16 cellular contexts compared by ENCODE assay signal in genomic region chrX:152988536-152989291, GRCh38. TPM values are rescaled to one million over a fixed set of nuclear protein-coding genes. Genes with fewer than 3 reads are reported as not detected.
DNase-seq lines count a peak whose midpoint lies in the region; ATAC-seq lines count a peak whose summit lies in the region.
"Had no signal": no experiment of that assay in that cellular context is flagged by ENCODE, and none has a peak within 500 bp of the region (broad histone marks: within the 10 kb centered on the region; RNA-seq: fewer than 3 reads in every experiment).

No MANE protein-coding gene starts in this region.

- H3K4me3 Mint-ChIP-seq in activated naive CD4-positive, alpha-beta T cell treated with anti-CD3 and anti-CD28 coated beads, Interleukin-2, amount 10 ng/mL, durations not matched to agents 7 days and 5 days, result peak overlapping the region; percentile 70
- no peak overlapping the region for H3K4me3 Mint-ChIP-seq in activated CD8-positive, alpha-beta T cell treated with anti-CD3 and anti-CD28 coated beads, Interleukin-2, amount 10 ng/mL, durations not matched to agents 7 days and 5 days
- H3K4me3 Mint-ChIP-seq in activated T-helper 2 cell treated with anti-CD3 and anti-CD28 coated beads, Interferon-gamma antibody, Interleukin-2, Interleukin-4, amounts not matched to agents 10 μg/mL and 5 μg/mL and 100 μg/mL, durations not matched to agents 14 hours and 24 hours and 36 hours (ENCODE audit: low read depth), result no peak overlapping the region
- H3K4me3 Mint-ChIP-seq: activated naive CD8-positive, alpha-beta T cell treated with anti-CD3 and anti-CD28 coated beads, Interleukin-2, amount 10 ng/mL, durations not matched to agents 7 days and 5 days had no signal

- H3K27me3 Mint-ChIP-seq in activated naive CD4-positive, alpha-beta T cell treated with anti-CD3 and anti-CD28 coated beads, Interleukin-2, amount 10 ng/mL, durations not matched to agents 7 days and 5 days, result no peaks in the 10 kb centered on the region
- no peaks in the 10 kb centered on the region for H3K27me3 Mint-ChIP-seq in activated CD8-positive, alpha-beta T cell treated with anti-CD3 and anti-CD28 coated beads, Interleukin-2, amount 10 ng/mL, durations not matched to agents 7 days and 5 days (ENCODE audit: low read depth)
- H3K27me3 Mint-ChIP-seq in activated T-helper 2 cell treated with anti-CD3 and anti-CD28 coated beads, Interferon-gamma antibody, Interleukin-2, Interleukin-4, amounts not matched to agents 10 μg/mL and 5 μg/mL and 100 μg/mL, durations not matched to agents 14 hours and 24 hours and 36 hours (ENCODE audit: low read depth), result no peaks in the 10 kb centered on the region
- H3K27me3 Mint-ChIP-seq: activated naive CD8-positive, alpha-beta T cell treated with anti-CD3 and anti-CD28 coated beads, Interleukin-2, amount 10 ng/mL, durations not matched to agents 7 days and 5 days had no signal

- H3K36me3 Mint-ChIP-seq in activated naive CD4-positive, alpha-beta T cell treated with anti-CD3 and anti-CD28 coated beads, Interleukin-2, amount 10 ng/mL, durations not matched to agents 7 days and 5 days, result no peaks in the 10 kb centered on the region
- H3K36me3 Mint-ChIP-seq in activated CD8-positive, alpha-beta T cell treated with anti-CD3 and anti-CD28 coated beads, Interleukin-2, amount 10 ng/mL, durations not matched to agents 7 days and 5 days (ENCODE audit: low read depth), result no peaks in the 10 kb centered on the region
- no peaks in the 10 kb centered on the region for H3K36me3 Mint-ChIP-seq in activated T-helper 2 cell treated with anti-CD3 and anti-CD28 coated beads, Interferon-gamma antibody, Interleukin-2, Interleukin-4, amounts not matched to agents 10 μg/mL and 5 μg/mL and 100 μg/mL, durations not matched to agents 14 hours and 24 hours and 36 hours (ENCODE audit: low read depth)
- H3K36me3 Mint-ChIP-seq: activated naive CD8-positive, alpha-beta T cell treated with anti-CD3 and anti-CD28 coated beads, Interleukin-2, amount 10 ng/mL, durations not matched to agents 7 days and 5 days had no signal

- intact Hi-C loops in activated T-helper 2 cell treated with anti-CD3 and anti-CD28 coated beads, Interferon-gamma antibody, Interleukin-2, Interleukin-4, amounts not matched to agents 10 μg/mL and 5 μg/mL and 100 μg/mL, durations not matched to agents 14 hours and 24 hours and 36 hours (cut with micrococcal nuclease), result no loop called here

- H3K4me1 Mint-ChIP-seq in activated naive CD4-positive, alpha-beta T cell treated with anti-CD3 and anti-CD28 coated beads, Interleukin-2, amount 10 ng/mL, durations not matched to agents 7 days and 5 days, result peaks cover 30% of the 10 kb centered on the region
- peaks cover 26% of the 10 kb centered on the region for H3K4me1 Mint-ChIP-seq in activated CD8-positive, alpha-beta T cell treated with anti-CD3 and anti-CD28 coated beads, Interleukin-2, amount 10 ng/mL, durations not matched to agents 7 days and 5 days (ENCODE audit: low read depth)
- peaks cover 5% of the 10 kb centered on the region for H3K4me1 Mint-ChIP-seq in activated T-helper 2 cell treated with anti-CD3 and anti-CD28 coated beads, Interferon-gamma antibody, Interleukin-2, Interleukin-4, amounts not matched to agents 10 μg/mL and 5 μg/mL and 100 μg/mL, durations not matched to agents 14 hours and 24 hours and 36 hours (ENCODE audit: low read depth)

- no peaks in the 10 kb centered on the region for H3K9me3 Mint-ChIP-seq in activated naive CD4-positive, alpha-beta T cell treated with anti-CD3 and anti-CD28 coated beads, Interleukin-2, amount 10 ng/mL, durations not matched to agents 7 days and 5 days
- H3K9me3 Mint-ChIP-seq in activated CD8-positive, alpha-beta T cell treated with anti-CD3 and anti-CD28 coated beads, Interleukin-2, amount 10 ng/mL, durations not matched to agents 7 days and 5 days (ENCODE audit: insufficient read depth), result no peaks in the 10 kb centered on the region
- no peaks in the 10 kb centered on the region for H3K9me3 Mint-ChIP-seq in activated T-helper 2 cell treated with anti-CD3 and anti-CD28 coated beads, Interferon-gamma antibody, Interleukin-2, Interleukin-4, amounts not matched to agents 10 μg/mL and 5 μg/mL and 100 μg/mL, durations not matched to agents 14 hours and 24 hours and 36 hours
- H3K9me3 Mint-ChIP-seq: activated naive CD8-positive, alpha-beta T cell treated with anti-CD3 and anti-CD28 coated beads, Interleukin-2, amount 10 ng/mL, durations not matched to agents 7 days and 5 days had no signal

- peak; percentile 58 for ATAC-seq in HG02852 (IDR thresholded peaks at IDR 0.05; ENCODE audit: unreplicated experiment)
- no peak for ATAC-seq in activated CD8-positive, alpha-beta T cell treated with anti-CD3 and anti-CD28 coated beads, Interleukin-2, amount 10 ng/mL, durations not matched to agents 7 days and 5 days
- no peak for ATAC-seq in HG03565 (IDR thresholded peaks at IDR 0.05; ENCODE audit: unreplicated experiment)

- POLR2A ChIA-PET in activated CD8-positive, alpha-beta T cell treated with anti-CD3 and anti-CD28 coated beads, Interleukin-2, amount 10 ng/mL, durations not matched to agents 7 days and 5 days (lab: Charles Lee), result no interaction called here

- no peak for DNase-seq in activated naive CD4-positive, alpha-beta T cell treated with anti-CD3 and anti-CD28 coated beads, Interleukin-2, amount 10 ng/mL, durations not matched to agents 7 days and 5 days
- DNase-seq in activated naive CD4-positive, alpha-beta T cell treated with anti-CD3 and anti-CD28 coated beads, Interleukin-2, amount 50 U/mL, for 16 hours, result no peak
- no peak for DNase-seq in activated CD8-positive, alpha-beta T cell treated with anti-CD3 and anti-CD28 coated beads, Interleukin-2, amount 10 ng/mL, durations not matched to agents 7 days and 5 days
- DNase-seq in H4 (ENCODE audit: low spot score) (no peak), NCI-H2029 treated with DMSO at 0.1 percent for 48 hours (lab: John Stamatoyannopoulos, UW) (no peak)
- DNase-seq in activated T-helper 2 cell treated with anti-CD3 and anti-CD28 coated beads, Interferon-gamma antibody, Interleukin-2, Interleukin-4, amounts not matched to agents 10 μg/mL and 5 μg/mL and 100 μg/mL, durations not matched to agents 14 hours and 24 hours and 36 hours (ENCODE audit: low spot score), result no peak
- DNase-seq: activated CD4-positive, alpha-beta T cell treated with anti-CD3 and anti-CD28 coated beads for 48 hours; activated naive CD8-positive, alpha-beta T cell treated with anti-CD3 and anti-CD28 coated beads, Interleukin-2, amount 10 ng/mL, durations not matched to agents 7 days and 5 days; heart left ventricle; NCI-H2171; stimulated activated CD4-positive, alpha-beta T cell treated with anti-CD3 and anti-CD28 coated beads, Interleukin-2, amount 100 ng/mL, for 24 hours had no signal

- peak overlapping the region; percentile 70 for H3K27ac Mint-ChIP-seq in activated naive CD4-positive, alpha-beta T cell treated with anti-CD3 and anti-CD28 coated beads, Interleukin-2, amount 10 ng/mL, durations not matched to agents 7 days and 5 days
- peak overlapping the region; percentile 61 for H3K27ac Mint-ChIP-seq in activated CD8-positive, alpha-beta T cell treated with anti-CD3 and anti-CD28 coated beads, Interleukin-2, amount 10 ng/mL, durations not matched to agents 7 days and 5 days
- H3K27ac Mint-ChIP-seq in activated T-helper 2 cell treated with anti-CD3 and anti-CD28 coated beads, Interferon-gamma antibody, Interleukin-2, Interleukin-4, amounts not matched to agents 10 μg/mL and 5 μg/mL and 100 μg/mL, durations not matched to agents 14 hours and 24 hours and 36 hours, result no peak overlapping the region

- CTCF ChIA-PET in activated naive CD4-positive, alpha-beta T cell treated with anti-CD3 and anti-CD28 coated beads, Interleukin-2, amount 10 ng/mL, durations not matched to agents 7 days and 5 days (lab: Charles Lee), result no interaction called here
- CTCF ChIA-PET in activated CD8-positive, alpha-beta T cell treated with anti-CD3 and anti-CD28 coated beads, Interleukin-2, amount 10 ng/mL, durations not matched to agents 7 days and 5 days (lab: Charles Lee), result no interaction called here

RNA-seq across cellular contexts. Expression of gene PNMA5, which starts 5.2 kb away (rescaled TPM):
- total RNA-seq in activated CD8-positive, alpha-beta T cell treated with anti-CD3 and anti-CD28 coated beads, Interleukin-2, amount 10 ng/mL, durations not matched to agents 7 days and 5 days, result not detected
- not detected in 2 replicates for total RNA-seq in H4 (2014; rRNA removed; shearing (Covaris generic))
- not detected in 2 replicates for total RNA-seq in activated T-helper 2 cell treated with anti-CD3 and anti-CD28 coated beads, Interferon-gamma antibody, Interleukin-2, Interleukin-4, amounts not matched to agents 10 μg/mL and 5 μg/mL and 100 μg/mL, durations not matched to agents 14 hours and 24 hours and 36 hours
- total RNA-seq: Daoy, heart left ventricle, M059J, myocyte had no signal
